ENCODE assay signal across 1 cellular context in the genomic region with DNA sequence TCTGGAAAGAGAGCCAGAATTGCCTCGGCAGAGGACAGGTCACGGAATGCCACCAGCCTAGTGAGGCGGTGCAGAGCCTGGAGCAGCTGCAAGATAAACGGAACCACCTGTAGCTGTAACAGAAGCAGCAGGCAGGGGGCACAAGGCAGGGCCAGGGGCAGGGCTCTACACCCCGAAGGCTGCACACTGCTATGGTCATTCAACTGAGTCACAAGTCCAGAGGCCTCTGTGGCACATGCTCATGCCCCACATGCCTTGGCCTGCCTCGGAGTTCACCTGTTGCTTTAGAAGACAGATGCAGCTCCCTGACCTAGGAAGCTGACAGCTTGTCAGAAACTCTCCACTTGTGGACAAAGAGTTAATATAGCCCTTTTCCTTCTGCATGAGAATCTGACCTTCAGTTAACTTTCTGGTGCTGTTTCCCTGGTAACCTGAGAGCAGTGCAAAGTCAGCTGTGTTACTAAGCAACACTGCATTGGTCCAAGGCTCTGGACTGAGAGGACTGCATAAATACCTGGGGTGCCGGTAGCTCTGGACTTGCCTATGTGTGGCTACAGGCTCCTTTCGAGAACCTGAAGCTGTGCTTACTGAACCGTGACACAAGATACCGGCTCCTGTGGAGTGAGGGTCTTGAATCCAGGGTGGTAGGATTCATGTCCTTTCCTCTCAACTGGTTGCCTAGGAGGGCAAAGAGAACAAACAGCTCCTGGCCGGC.
TF ChIP-seq lines count a peak whose summit lies in the region.

No MANE protein-coding gene starts in this region.

TF ChIP-seq in HepG2, 621 proteins besides CTCF, POLR2A, EP300 and RAD21:
- TF ChIP-seq ZFP90 (CRISPR knock-in tag; IDR thresholded peaks at IDR 0.05; ENCODE audit: borderline replicate concordance) (no peak), SRF (IDR thresholded peaks at IDR 0.05; ENCODE audit: low read depth, low read length) (no peak), ZNF616 (CRISPR knock-in tag; IDR thresholded peaks at IDR 0.05; ENCODE audit: low read depth) (no peak), ZFYVE20 (CRISPR knock-in tag; IDR thresholded peaks at IDR 0.05; ENCODE audit: borderline replicate concordance, low read depth) (no peak), ZNF382 (CRISPR knock-in tag; IDR thresholded peaks at IDR 0.05; ENCODE audit: borderline replicate concordance) (no peak), NAIF1 (CRISPR knock-in tag; IDR thresholded peaks at IDR 0.05; ENCODE audit: borderline replicate concordance) (no peak), SMAD3 (CRISPR knock-in tag; IDR thresholded peaks at IDR 0.05) (no peak), ZNF589 (CRISPR knock-in tag; conservative IDR thresholded peaks at IDR 0.05) (no peak), ZNF644 (CRISPR knock-in tag; IDR thresholded peaks at IDR 0.05; ENCODE audit: low read depth) (no peak), CBX1 (IDR thresholded peaks at IDR 0.05; ENCODE audit: low read depth) (no peak), ZXDC (CRISPR knock-in tag; IDR thresholded peaks at IDR 0.05) (no peak), SALL2 (CRISPR knock-in tag; IDR thresholded peaks at IDR 0.05) (no peak), KAT8 (CRISPR knock-in tag; IDR thresholded peaks at IDR 0.05) (no peak), MTA1 (CRISPR knock-in tag; IDR thresholded peaks at IDR 0.05; ENCODE audit: borderline replicate concordance) (no peak), ZNF746 (CRISPR knock-in tag; IDR thresholded peaks at IDR 0.05) (no peak), NRL (CRISPR knock-in tag; IDR thresholded peaks at IDR 0.05; ENCODE audit: borderline replicate concordance) (no peak), MYNN (CRISPR knock-in tag; IDR thresholded peaks at IDR 0.05; ENCODE audit: low read depth) (no peak), CEBPZ (IDR thresholded peaks at IDR 0.05; ENCODE audit: low read length) (no peak), GPBP1L1 (CRISPR knock-in tag; IDR thresholded peaks at IDR 0.05) (no peak)
- TF ChIP-seq, protein P1, sequence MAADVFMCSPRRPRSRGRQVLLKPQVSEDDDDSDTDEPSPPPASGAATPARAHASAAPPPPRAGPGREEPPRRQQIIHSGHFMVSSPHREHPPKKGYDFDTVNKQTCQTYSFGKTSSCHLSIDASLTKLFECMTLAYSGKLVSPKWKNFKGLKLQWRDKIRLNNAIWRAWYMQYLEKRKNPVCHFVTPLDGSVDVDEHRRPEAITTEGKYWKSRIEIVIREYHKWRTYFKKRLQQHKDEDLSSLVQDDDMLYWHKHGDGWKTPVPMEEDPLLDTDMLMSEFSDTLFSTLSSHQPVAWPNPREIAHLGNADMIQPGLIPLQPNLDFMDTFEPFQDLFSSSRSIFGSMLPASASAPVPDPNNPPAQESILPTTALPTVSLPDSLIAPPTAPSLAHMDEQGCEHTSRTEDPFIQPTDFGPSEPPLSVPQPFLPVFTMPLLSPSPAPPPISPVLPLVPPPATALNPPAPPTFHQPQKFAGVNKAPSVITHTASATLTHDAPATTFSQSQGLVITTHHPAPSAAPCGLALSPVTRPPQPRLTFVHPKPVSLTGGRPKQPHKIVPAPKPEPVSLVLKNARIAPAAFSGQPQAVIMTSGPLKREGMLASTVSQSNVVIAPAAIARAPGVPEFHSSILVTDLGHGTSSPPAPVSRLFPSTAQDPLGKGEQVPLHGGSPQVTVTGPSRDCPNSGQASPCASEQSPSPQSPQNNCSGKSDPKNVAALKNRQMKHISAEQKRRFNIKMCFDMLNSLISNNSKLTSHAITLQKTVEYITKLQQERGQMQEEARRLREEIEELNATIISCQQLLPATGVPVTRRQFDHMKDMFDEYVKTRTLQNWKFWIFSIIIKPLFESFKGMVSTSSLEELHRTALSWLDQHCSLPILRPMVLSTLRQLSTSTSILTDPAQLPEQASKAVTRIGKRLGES (CRISPR knock-in tag; IDR thresholded peaks at IDR 0.05; ENCODE audit: borderline replicate concordance), result no peak
